Comparison of ENCODE assay signal across 23 cellular contexts in the genomic region with DNA sequence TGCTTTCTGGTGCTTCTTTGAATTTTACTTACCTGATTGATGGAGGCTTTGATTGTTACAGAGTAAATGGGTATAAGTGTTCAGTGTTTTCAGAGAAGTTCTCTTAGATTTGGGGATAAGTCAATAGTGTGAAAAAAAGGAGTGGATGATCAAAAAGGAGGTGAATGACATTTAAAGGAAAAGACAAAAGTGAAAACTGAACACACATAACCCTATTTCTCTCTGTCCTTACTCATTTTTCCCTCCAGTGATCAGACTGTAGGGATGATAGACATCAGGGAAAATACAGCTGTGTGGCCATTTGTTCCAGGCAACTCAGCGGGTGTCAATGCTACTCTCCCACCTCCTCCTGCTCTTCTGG. TPM values are rescaled to one million over a fixed set of nuclear protein-coding genes. Genes with fewer than 3 reads are reported as not detected.
DNase-seq lines count a peak whose midpoint lies in the region; ATAC-seq, FAIRE-seq and TF ChIP-seq lines count a peak whose summit lies in the region.
"Had no signal": no experiment of that assay in that cellular context is flagged by ENCODE, and none has a peak within 500 bp of the region (broad histone marks: within the 10 kb centered on the region; RNA-seq: fewer than 3 reads in every experiment).

No MANE protein-coding gene starts in this region.

- no CpG with 5 or more reads among the region's 1 CpG for WGBS in IMR-90 (ENCODE audit: extremely low coverage in 2 of 2, insufficient read length in 1 of 2), 2 experiments
- 54 to 56% methylated on average over 1 of the region's 1 CpG for WGBS in pancreas, 2 donors

- no peak overlapping the region for H3K27ac Mint-ChIP-seq in type B pancreatic cell
- H3K27ac Mint-ChIP-seq in activated T-cell treated with anti-CD3 and anti-CD28 coated beads, Interleukin-2, amount 50 U/mL, for 24 hours = no peak overlapping the region
- H3K27ac Mint-ChIP-seq: CD4-positive, alpha-beta T cell; HFFc6 had no signal

- no peaks in the 10 kb centered on the region for H4K20me1 ChIP-seq in IMR-90 (ENCODE audit: insufficient read depth, low read length)

- no peak overlapping the region for H2AK9ac ChIP-seq in IMR-90 (replicated peaks; ENCODE audit: low read depth, low read length, poor library complexity)

- DNase-seq in IMR-90 = no peak
- no peak for DNase-seq in bronchial epithelial cell (ENCODE audit: low read depth)
- no peak for DNase-seq in pancreas
- no peak for DNase-seq in type B pancreatic cell (ENCODE audit: extremely low spot score, unreplicated experiment)
- DNase-seq in activated T-cell treated with anti-CD3 and anti-CD28 coated beads, Interleukin-2, amount 50 U/mL, for 24 hours = no peak
- DNase-seq in BE2C = no peak
- DNase-seq: CD4-positive, alpha-beta T cell; DMS153; DMS79; GDM1; GOT3; H7; HFFc6 had no signal

- H2BK5ac ChIP-seq in IMR-90 (ENCODE audit: low read depth, low read length, poor library complexity, severe bottlenecking) = no peak overlapping the region

- peak; percentile 58 for FAIRE-seq in bronchial epithelial cell (lab: Jason Lieb, UNC)
- no peak for FAIRE-seq in pancreas (lab: Jason Lieb, UNC)
- FAIRE-seq: GM18507, K562 had no signal

- dilution Hi-C loops in IMR-90 (cut with HindIII; ENCODE audit: low sequenced_read_pairs, unreplicated experiment) = no loop called here

- H3K4me1 ChIP-seq in IMR-90 (ENCODE audit: control insufficient read depth, insufficient read depth, low read length) = no peaks in the 10 kb centered on the region; the same call in 1 of the 2 replicates
- peaks cover 0 to 22% (median 8%) of the 10 kb centered on the region in 3 donors for H3K4me1 ChIP-seq in pancreas
- H3K4me1 ChIP-seq in BE2C = no peaks in the 10 kb centered on the region

- no peak overlapping the region for H2AK5ac ChIP-seq in IMR-90 (ENCODE audit: low read depth, low read length)

- no peaks in the 10 kb centered on the region for H3K27me3 Mint-ChIP-seq in type B pancreatic cell
- peaks cover 3% of the 10 kb centered on the region for H3K27me3 Mint-ChIP-seq in activated T-cell treated with anti-CD3 and anti-CD28 coated beads, Interleukin-2, amount 50 U/mL, for 24 hours
- H3K27me3 Mint-ChIP-seq: CD4-positive, alpha-beta T cell had no signal

- no peak overlapping the region for H3K9ac ChIP-seq in IMR-90 (ENCODE audit: low read depth, low read length)

- intact Hi-C loops in IMR-90 (cut with micrococcal nuclease) = no loop called here
- intact Hi-C loops in pancreas (cut with DNase I) = no loop called here

- H3K56ac ChIP-seq in IMR-90 (ENCODE audit: extremely low read depth, insufficient read depth, low read length) = no peak overlapping the region

- H3K4me2 ChIP-seq in IMR-90 (ENCODE audit: low read depth, low read length) = no peak overlapping the region

- no peak overlapping the region for H3K4ac ChIP-seq in IMR-90 (ENCODE audit: low read depth, low read length)

- peaks cover 10% of the 10 kb centered on the region for H3K9me3 Mint-ChIP-seq in type B pancreatic cell
- no peaks in the 10 kb centered on the region for H3K9me3 Mint-ChIP-seq in activated T-cell treated with anti-CD3 and anti-CD28 coated beads, Interleukin-2, amount 50 U/mL, for 24 hours
- H3K9me3 Mint-ChIP-seq: CD4-positive, alpha-beta T cell; HFFc6 had no signal

- H3K27ac ChIP-seq in IMR-90 (ENCODE audit: insufficient read depth, low read length) (no peak overlapping the region), pancreas (peak overlapping the region; percentile 85 to 91 (median 90))
- H3K27ac ChIP-seq: C4-2B, HL-60 had no signal

- H2AFZ ChIP-seq in IMR-90 (replicated peaks; ENCODE audit: low read length, poor library complexity) = no peak overlapping the region

- peak overlapping the region; percentile 13 for H3K4me3 Mint-ChIP-seq in type B pancreatic cell
- no peak overlapping the region for H3K4me3 Mint-ChIP-seq in activated T-cell treated with anti-CD3 and anti-CD28 coated beads, Interleukin-2, amount 50 U/mL, for 24 hours
- H3K4me3 Mint-ChIP-seq: CD4-positive, alpha-beta T cell; HFFc6 had no signal

- H3K36me3 ChIP-seq in IMR-90 (ENCODE audit: control insufficient read depth, insufficient read depth, low read length) (no peaks in the 10 kb centered on the region), bronchial epithelial cell (ENCODE audit: control insufficient read depth, insufficient read depth, low read length) (no peaks in the 10 kb centered on the region), pancreas (peaks cover 0 to 22% (median 16%) of the 10 kb centered on the region in 3 donors), BE2C (no peaks in the 10 kb centered on the region)

- no peaks in the 10 kb centered on the region for H3K36me3 Mint-ChIP-seq in type B pancreatic cell
- no peaks in the 10 kb centered on the region for H3K36me3 Mint-ChIP-seq in activated T-cell treated with anti-CD3 and anti-CD28 coated beads, Interleukin-2, amount 50 U/mL, for 24 hours (ENCODE audit: low read depth)

- TF ChIP-seq RAD21 in IMR-90 (IDR thresholded peaks at IDR 0.05; ENCODE audit: low read length) = no peak

- H3K9me1 ChIP-seq in IMR-90 (ENCODE audit: insufficient read depth, low read length) = no peaks in the 10 kb centered on the region; the same call in 1 of the 2 replicates

- TF ChIP-seq CTCF in IMR-90 (conservative IDR thresholded peaks at IDR 0.05; ENCODE audit: low read depth, low read length) (no peak), bronchial epithelial cell (IDR thresholded peaks at IDR 0.05; ENCODE audit: insufficient read depth, low read length, severe bottlenecking) (no peak), pancreas (IDR thresholded peaks at IDR 0.05) (no peak), type B pancreatic cell (conservative IDR thresholded peaks at IDR 0.05) (no peak), BE2C (IDR thresholded peaks at IDR 0.05; ENCODE audit: low read depth, low read length) (no peak)

- H3K27me3 ChIP-seq in IMR-90 (ENCODE audit: control insufficient read depth, insufficient read depth, low read length) = peaks cover 4% of the 10 kb centered on the region; the same call in 1 of the 2 replicates
- H3K27me3 ChIP-seq in bronchial epithelial cell (ENCODE audit: control insufficient read depth, insufficient read depth, low read length) = no peaks in the 10 kb centered on the region
- H3K27me3 ChIP-seq in pancreas = no peaks in the 10 kb centered on the region
- peaks cover 12% of the 10 kb centered on the region for H3K27me3 ChIP-seq in BE2C

- no peak overlapping the region for H3K4me3 ChIP-seq in IMR-90 (ENCODE audit: insufficient read depth, low read depth, low read length)
- no peak overlapping the region for H3K4me3 ChIP-seq in bronchial epithelial cell (ENCODE audit: low read depth, low read length)
- H3K4me3 ChIP-seq in pancreas = peak overlapping the region; percentile 1 to 55 (median 40)
- H3K4me3 ChIP-seq in BE2C (ENCODE audit: low read depth, low read length) = no peak overlapping the region
- H3K4me3 ChIP-seq: K562 had no signal

- no peak overlapping the region for H3K18ac ChIP-seq in IMR-90 (ENCODE audit: low read depth, low read length)

- CTCF ChIA-PET in IMR-90 (lab: Yijun Ruan, JAX) = no interaction called here

- POLR2A ChIA-PET in IMR-90 (lab: Charles Lee; ENCODE audit: unreplicated experiment) = no interaction called here

- no peaks in the 10 kb centered on the region for H3K79me1 ChIP-seq in IMR-90 (ENCODE audit: low read depth in 1 of 2, low read length in 2 of 2)

- no peak for TF ChIP-seq POLR2A in IMR-90 (IDR thresholded peaks at IDR 0.05; ENCODE audit: low read depth, low read length)

- no peak overlapping the region for H4K5ac ChIP-seq in IMR-90 (ENCODE audit: low read depth, low read length)

- no peak overlapping the region for H4K91ac ChIP-seq in IMR-90 (ENCODE audit: insufficient read depth, low read depth, low read length)

- no peak overlapping the region for H3K23ac ChIP-seq in IMR-90 (ENCODE audit: low read depth, low read length)

- no peak overlapping the region; the same call in 1 of the 2 replicates for H2BK20ac ChIP-seq in IMR-90 (ENCODE audit: low read depth, low read length)

- no peak overlapping the region for H2BK120ac ChIP-seq in IMR-90 (ENCODE audit: low read depth, low read length)

- H3K4me1 Mint-ChIP-seq in type B pancreatic cell (ENCODE audit: unreplicated experiment) = peaks cover 69% of the 10 kb centered on the region
- H3K4me1 Mint-ChIP-seq in activated T-cell treated with anti-CD3 and anti-CD28 coated beads, Interleukin-2, amount 50 U/mL, for 24 hours (ENCODE audit: low read depth) = no peaks in the 10 kb centered on the region

- 0 out of 2 replicates have a peak overlapping the region, but pooled peaks have one; percentile 39 for H3K14ac ChIP-seq in IMR-90 (replicated peaks; ENCODE audit: low read depth, low read length)

- no TSS peak for BruUV-seq in IMR-90 (replicated peaks; lab: Mats Ljungman, UMichigan)

- ATAC-seq in IMR-90 (ENCODE audit: low read depth) (no peak), pancreas (peak in 3 of 4 donors; percentile 1 to 2 (median 1)), HG03108 (IDR thresholded peaks at IDR 0.05; ENCODE audit: unreplicated experiment) (no peak)
- ATAC-seq: HCT116, K562 had no signal

- no peak overlapping the region for H2BK15ac ChIP-seq in IMR-90 (ENCODE audit: low read depth, low read length)

- in situ Hi-C loops in IMR-90 (cut with MboI; ENCODE audit: low sequenced_read_pairs) = no loop called here

- no peak overlapping the region for H4K8ac ChIP-seq in IMR-90 (ENCODE audit: low read depth in 2 of 2, low read length in 2 of 2)

- H3K9me3 ChIP-seq in IMR-90 (ENCODE audit: control insufficient read depth, insufficient read depth, low read length) = no peaks in the 10 kb centered on the region
- no peaks in the 10 kb centered on the region for H3K9me3 ChIP-seq in pancreas
- no peaks in the 10 kb centered on the region for H3K9me3 ChIP-seq in BE2C

RNA-seq across cellular contexts. Expression of gene CPA2, which starts 0.3 kb away (rescaled TPM):
- total RNA-seq in IMR-90 (2012; rRNA removed) (not detected in 2 replicates), bronchial epithelial cell (not detected in 2 replicates), pancreas (over 10,000 TPM in 1 of 6 donors, 1,000 to 10,000 TPM in 5; 5,238 to 12,479 (median 6,515) TPM), type B pancreatic cell (ENCODE audit: low replicate concordance) (16.3 and 19.8 TPM in 2 replicates)
- polyA plus RNA-seq in IMR-90 (2012; rRNA removed) (0.05 TPM in 1 of 2 replicates, not detected in the other), pancreas (1,000 to 10,000 TPM; 4,251 to 4,591 TPM)
- 0.14 TPM in 1 of 2 replicates, not detected in the other for polyA plus RNA-seq in IMR-90 (2012; cell fraction: cytosol; rRNA removed)
- not detected in 2 replicates for polyA plus RNA-seq in IMR-90 (2012; cell fraction: nucleus; rRNA removed; ENCODE audit: low replicate concordance)
- polyA plus RNA-seq in BE2C (2012; ENCODE audit: insufficient read depth, insufficient read length, low read depth) = not detected
- total RNA-seq: A172; CD4-positive, alpha-beta T cell; H7; HFFc6; HT1080 had no signal
- polyA plus RNA-seq: BJ had no signal

RNA-seq across cellular contexts. Expression of gene CPA4, which starts 26.0 kb away (rescaled TPM):
- total RNA-seq in IMR-90 (2012; rRNA removed) (365 and 382 TPM in 2 replicates), bronchial epithelial cell (5.3 and 5.6 TPM in 2 replicates), pancreas (10 to 100 TPM in 1 of 6 donors, 1 to 10 TPM in 5; 4.5 to 12.4 (median 5.9) TPM), type B pancreatic cell (ENCODE audit: low replicate concordance) (7.4 and 17.4 TPM in 2 replicates)
- polyA plus RNA-seq in IMR-90 (2012; rRNA removed) (287 and 316 TPM in 2 replicates), pancreas (1 to 10 TPM; 6.9 to 8.4 TPM)
- 231 and 233 TPM in 2 replicates for polyA plus RNA-seq in IMR-90 (2012; cell fraction: cytosol; rRNA removed)
- 693 and 899 TPM in 2 replicates for polyA plus RNA-seq in IMR-90 (2012; cell fraction: nucleus; rRNA removed; ENCODE audit: low replicate concordance)
- polyA plus RNA-seq in BE2C (2012; ENCODE audit: insufficient read depth, insufficient read length, low read depth) = not detected
- total RNA-seq: CD4-positive, alpha-beta T cell; H7; K562 had no signal
- polyA plus RNA-seq: K562 had no signal

RNA-seq across cellular contexts. Expression of gene SSMEM1, which starts 59.3 kb away (rescaled TPM):
- not detected in 2 replicates for total RNA-seq in IMR-90 (2012; rRNA removed)
- 0.07 TPM in 1 of 2 replicates, not detected in the other for polyA plus RNA-seq in IMR-90 (2012; rRNA removed)
- not detected in 2 replicates for polyA plus RNA-seq in IMR-90 (2012; cell fraction: cytosol; rRNA removed)
- polyA plus RNA-seq in IMR-90 (2012; cell fraction: nucleus; rRNA removed; ENCODE audit: low replicate concordance) = not detected in 2 replicates
- not detected in 2 replicates for total RNA-seq in bronchial epithelial cell
- not detected for total RNA-seq in pancreas
- under 1 TPM in 1 of 2 donors, not detected in 1; 0.09 TPM for polyA plus RNA-seq in pancreas
- not detected in 2 replicates for total RNA-seq in type B pancreatic cell (ENCODE audit: low replicate concordance)
- not detected for polyA plus RNA-seq in BE2C (2012; ENCODE audit: insufficient read depth, insufficient read length, low read depth)
- total RNA-seq: A172; CD4-positive, alpha-beta T cell; Daoy; H7; HFFc6; HT1080 had no signal

Comparison
In these comparisons a context has a peak if more than half of its experiments do, and no peak if none do; other contexts are left out.
1. ATAC-seq: peak in pancreas (3 of 4); none in IMR-90 (single experiment) and HG03108 (single experiment).
2. H3K4me3 ChIP-seq: peak in pancreas (4 of 4); none in IMR-90 (single experiment), bronchial epithelial cell (single experiment) and BE2C (single experiment).
3. RNA of gene CPA2, which starts 0.3 kb away (total RNA-seq): 5,238 to 12,479 TPM in pancreas; 16.3 to 19.8 TPM in type B pancreatic cell, not detected in IMR-90 and not detected in bronchial epithelial cell; every median in the first group is over 100 times any median in the second.
4. RNA of gene CPA4, which starts 26.0 kb away (total RNA-seq): 365 to 382 TPM in IMR-90; 7.4 to 17.4 TPM in type B pancreatic cell, 4.5 to 12.4 TPM in pancreas and 5.3 to 5.6 TPM in bronchial epithelial cell; every median in the first group is over 10 times any median in the second.